In the genomic region with DNA sequence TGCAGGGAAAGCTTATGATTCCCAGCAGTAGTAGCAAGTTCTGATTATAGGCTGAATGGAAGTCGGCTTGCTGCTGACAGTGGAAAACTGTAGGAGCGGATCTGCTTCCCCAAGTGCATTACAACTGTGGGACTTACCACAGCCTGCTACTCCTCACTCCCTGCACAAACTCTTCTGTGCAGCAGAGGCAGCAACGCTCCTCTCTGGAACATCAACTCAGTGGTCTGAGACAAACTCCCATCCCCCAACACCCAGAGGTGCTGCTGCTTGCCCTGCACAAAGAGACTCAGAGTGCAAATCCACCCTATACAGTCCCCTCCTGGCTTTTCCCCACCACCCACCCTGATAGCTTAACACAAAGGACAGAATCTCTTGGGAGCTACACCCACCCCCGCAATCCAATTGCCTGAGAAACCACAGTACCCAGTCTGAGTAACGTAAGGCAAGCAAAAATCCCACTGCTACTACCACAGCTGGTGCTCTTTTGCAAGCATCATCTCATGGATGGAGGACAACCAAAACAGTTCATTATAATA, we compare ENCODE assay signal across 22 cellular contexts.
DNase-seq lines count a peak whose midpoint lies in the region; ATAC-seq and TF ChIP-seq lines count a peak whose summit lies in the region.
"Had no signal": no experiment of that assay in that cellular context is flagged by ENCODE, and none has a peak within 500 bp of the region (broad histone marks: within the 10 kb centered on the region; RNA-seq: fewer than 3 reads in every experiment).

No MANE protein-coding gene starts in this region.

- no CpG with 5 or more reads among the region's 5 CpGs for WGBS in iPS DF 6.9 (ENCODE audit: insufficient coverage, insufficient read length)
- WGBS in esophagus muscularis mucosa = 75% methylated on average over 4 of the region's 5 CpGs

- ATAC-seq in WTC11 (peak; percentile 82), GM18861 (IDR thresholded peaks at IDR 0.05; ENCODE audit: unreplicated experiment) (no peak)
- ATAC-seq: HepG2, K562 had no signal

- no peak overlapping the region for H3K27ac ChIP-seq in iPS DF 6.9 (ENCODE audit: low read length)
- no peak overlapping the region for H3K27ac ChIP-seq in esophagus muscularis mucosa (replicated peaks in 1 of 4)
- H3K27ac ChIP-seq: 22Rv1, PC-9 had no signal

- H3K27ac Mint-ChIP-seq in WTC11 = no peak overlapping the region
- H3K27ac Mint-ChIP-seq: CD4-positive, CD25-positive, alpha-beta regulatory T cell had no signal

- H3K4me1 ChIP-seq in iPS DF 6.9 (ENCODE audit: control insufficient read depth, insufficient read depth, low read length) (peaks cover 3% of the 10 kb centered on the region; the same call in 1 of the 2 replicates), esophagus muscularis mucosa (no peaks in the 10 kb centered on the region)
- H3K4me1 ChIP-seq: BE2C had no signal

- no peaks in the 10 kb centered on the region for H3K36me3 Mint-ChIP-seq in WTC11
- H3K36me3 Mint-ChIP-seq: CD4-positive, CD25-positive, alpha-beta regulatory T cell had no signal

- H3K4me3 ChIP-seq in iPS DF 6.9 (ENCODE audit: low read length) (no peak overlapping the region), esophagus muscularis mucosa (no peak overlapping the region)
- H3K4me3 ChIP-seq: K562, PC-9 had no signal

- TF ChIP-seq CTCF in WTC11 (IDR thresholded peaks at IDR 0.05) = no peak
- no peak for TF ChIP-seq CTCF in esophagus muscularis mucosa (IDR thresholded peaks at IDR 0.05)

- no peak overlapping the region for H3K4me3 Mint-ChIP-seq in WTC11
- H3K4me3 Mint-ChIP-seq: CD4-positive, CD25-positive, alpha-beta regulatory T cell had no signal

- CTCF ChIA-PET in WTC11 (lab: Charles Lee) = no interaction called here

- H3K9me3 Mint-ChIP-seq in WTC11 = peaks cover 11% of the 10 kb centered on the region; the same call in 1 of the 2 replicates

- no peaks in the 10 kb centered on the region for H3K27me3 Mint-ChIP-seq in WTC11 (ENCODE audit: low read depth)
- H3K27me3 Mint-ChIP-seq: CD4-positive, CD25-positive, alpha-beta regulatory T cell had no signal

- DNase-seq in NCI-H2107 treated with DMSO at 0.1 percent for 48 hours (lab: John Stamatoyannopoulos, UW; ENCODE audit: unreplicated experiment) (peak; percentile 47), NCI-H2107 (lab: John Stamatoyannopoulos, UW) (no peak), WTC11 (ENCODE audit: low spot score) (peak; percentile 13), iPS DF 6.9 (ENCODE audit: low read depth, low spot score) (peak; percentile 0), esophagus muscularis mucosa (ENCODE audit: extremely low spot score) (no peak), NCI-H446 treated with DMSO at 0.1 percent for 48 hours (lab: John Stamatoyannopoulos, UW) (no peak)
- DNase-seq in activated CD8-positive, alpha-beta memory T cell treated with anti-CD3 and anti-CD28 coated beads, Interleukin-2, amount 50 U/mL, for 48 hours = no peak
- DNase-seq: BE2C; CD4-positive, CD25-positive, alpha-beta regulatory T cell; GOT3; NCI-H1092 treated with DMSO at 0.1 percent for 48 hours; NCI-H1436; NCI-H187; NCI-H446; NCI-H526 treated with DMSO at 0.1 percent for 48 hours; PC-9; Right ventricle myocardium superior; RPMI8226 had no signal

- no peaks in the 10 kb centered on the region for H3K9me3 ChIP-seq in iPS DF 6.9 (ENCODE audit: control insufficient read depth, insufficient read depth, low read length)
- H3K9me3 ChIP-seq in esophagus muscularis mucosa = peaks cover 0 to 7% (median 3%) of the 10 kb centered on the region in 4 donors
- H3K9me3 ChIP-seq: BE2C had no signal

- H3K27me3 ChIP-seq in iPS DF 6.9 (ENCODE audit: control insufficient read depth, insufficient read depth, low read length) = no peaks in the 10 kb centered on the region
- H3K27me3 ChIP-seq in esophagus muscularis mucosa = no peaks in the 10 kb centered on the region
- H3K27me3 ChIP-seq: BE2C had no signal

- H3K36me3 ChIP-seq in iPS DF 6.9 (ENCODE audit: control insufficient read depth, insufficient read depth, low read length) (no peaks in the 10 kb centered on the region), esophagus muscularis mucosa (no peaks in the 10 kb centered on the region)
- H3K36me3 ChIP-seq: BE2C had no signal

- TF ChIP-seq POLR2A in esophagus muscularis mucosa (IDR thresholded peaks at IDR 0.05; ENCODE audit: low read depth) = no peak

- intact Hi-C loops in esophagus muscularis mucosa (cut with DNase I) = loop anchor here (10.0 kb wide), 1 partner anchor 190 kb away; no protein-coding TSS in a partner anchor

- TF ChIP-seq EP300 in esophagus muscularis mucosa (IDR thresholded peaks at IDR 0.05) = no peak

- POLR2A ChIA-PET in WTC11 (lab: Charles Lee) = no interaction called here

- H3K4me1 Mint-ChIP-seq in WTC11 = peaks cover 3% of the 10 kb centered on the region; the same call in 1 of the 2 replicates
- H3K4me1 Mint-ChIP-seq: CD4-positive, CD25-positive, alpha-beta regulatory T cell had no signal

TF ChIP-seq in WTC11, 78 proteins besides CTCF, POLR2A, EP300 and RAD21 (continues in another document):
- TF ChIP-seq, protein P1, sequence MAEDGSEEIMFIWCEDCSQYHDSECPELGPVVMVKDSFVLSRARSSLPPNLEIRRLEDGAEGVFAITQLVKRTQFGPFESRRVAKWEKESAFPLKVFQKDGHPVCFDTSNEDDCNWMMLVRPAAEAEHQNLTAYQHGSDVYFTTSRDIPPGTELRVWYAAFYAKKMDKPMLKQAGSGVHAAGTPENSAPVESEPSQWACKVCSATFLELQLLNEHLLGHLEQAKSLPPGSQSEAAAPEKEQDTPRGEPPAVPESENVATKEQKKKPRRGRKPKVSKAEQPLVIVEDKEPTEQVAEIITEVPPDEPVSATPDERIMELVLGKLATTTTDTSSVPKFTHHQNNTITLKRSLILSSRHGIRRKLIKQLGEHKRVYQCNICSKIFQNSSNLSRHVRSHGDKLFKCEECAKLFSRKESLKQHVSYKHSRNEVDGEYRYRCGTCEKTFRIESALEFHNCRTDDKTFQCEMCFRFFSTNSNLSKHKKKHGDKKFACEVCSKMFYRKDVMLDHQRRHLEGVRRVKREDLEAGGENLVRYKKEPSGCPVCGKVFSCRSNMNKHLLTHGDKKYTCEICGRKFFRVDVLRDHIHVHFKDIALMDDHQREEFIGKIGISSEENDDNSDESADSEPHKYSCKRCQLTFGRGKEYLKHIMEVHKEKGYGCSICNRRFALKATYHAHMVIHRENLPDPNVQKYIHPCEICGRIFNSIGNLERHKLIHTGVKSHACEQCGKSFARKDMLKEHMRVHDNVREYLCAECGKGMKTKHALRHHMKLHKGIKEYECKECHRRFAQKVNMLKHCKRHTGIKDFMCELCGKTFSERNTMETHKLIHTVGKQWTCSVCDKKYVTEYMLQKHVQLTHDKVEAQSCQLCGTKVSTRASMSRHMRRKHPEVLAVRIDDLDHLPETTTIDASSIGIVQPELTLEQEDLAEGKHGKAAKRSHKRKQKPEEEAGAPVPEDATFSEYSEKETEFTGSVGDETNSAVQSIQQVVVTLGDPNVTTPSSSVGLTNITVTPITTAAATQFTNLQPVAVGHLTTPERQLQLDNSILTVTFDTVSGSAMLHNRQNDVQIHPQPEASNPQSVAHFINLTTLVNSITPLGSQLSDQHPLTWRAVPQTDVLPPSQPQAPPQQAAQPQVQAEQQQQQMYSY (CRISPR knock-in tag; IDR thresholded peaks at IDR 0.05) = no peak
- TF ChIP-seq, protein P2, sequence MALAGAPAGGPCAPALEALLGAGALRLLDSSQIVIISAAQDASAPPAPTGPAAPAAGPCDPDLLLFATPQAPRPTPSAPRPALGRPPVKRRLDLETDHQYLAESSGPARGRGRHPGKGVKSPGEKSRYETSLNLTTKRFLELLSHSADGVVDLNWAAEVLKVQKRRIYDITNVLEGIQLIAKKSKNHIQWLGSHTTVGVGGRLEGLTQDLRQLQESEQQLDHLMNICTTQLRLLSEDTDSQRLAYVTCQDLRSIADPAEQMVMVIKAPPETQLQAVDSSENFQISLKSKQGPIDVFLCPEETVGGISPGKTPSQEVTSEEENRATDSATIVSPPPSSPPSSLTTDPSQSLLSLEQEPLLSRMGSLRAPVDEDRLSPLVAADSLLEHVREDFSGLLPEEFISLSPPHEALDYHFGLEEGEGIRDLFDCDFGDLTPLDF (CRISPR knock-in tag; IDR thresholded peaks at IDR 0.05) = no peak
- TF ChIP-seq, protein P3, sequence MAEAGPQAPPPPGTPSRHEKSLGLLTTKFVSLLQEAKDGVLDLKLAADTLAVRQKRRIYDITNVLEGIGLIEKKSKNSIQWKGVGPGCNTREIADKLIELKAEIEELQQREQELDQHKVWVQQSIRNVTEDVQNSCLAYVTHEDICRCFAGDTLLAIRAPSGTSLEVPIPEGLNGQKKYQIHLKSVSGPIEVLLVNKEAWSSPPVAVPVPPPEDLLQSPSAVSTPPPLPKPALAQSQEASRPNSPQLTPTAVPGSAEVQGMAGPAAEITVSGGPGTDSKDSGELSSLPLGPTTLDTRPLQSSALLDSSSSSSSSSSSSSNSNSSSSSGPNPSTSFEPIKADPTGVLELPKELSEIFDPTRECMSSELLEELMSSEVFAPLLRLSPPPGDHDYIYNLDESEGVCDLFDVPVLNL (CRISPR knock-in tag; IDR thresholded peaks at IDR 0.05; ENCODE audit: borderline replicate concordance, low read depth) = no peak
- TF ChIP-seq GABPB1 (CRISPR knock-in tag; IDR thresholded peaks at IDR 0.05) (no peak), HMGA2 (CRISPR knock-in tag; IDR thresholded peaks at IDR 0.05) (no peak)
- TF ChIP-seq, protein P4, sequence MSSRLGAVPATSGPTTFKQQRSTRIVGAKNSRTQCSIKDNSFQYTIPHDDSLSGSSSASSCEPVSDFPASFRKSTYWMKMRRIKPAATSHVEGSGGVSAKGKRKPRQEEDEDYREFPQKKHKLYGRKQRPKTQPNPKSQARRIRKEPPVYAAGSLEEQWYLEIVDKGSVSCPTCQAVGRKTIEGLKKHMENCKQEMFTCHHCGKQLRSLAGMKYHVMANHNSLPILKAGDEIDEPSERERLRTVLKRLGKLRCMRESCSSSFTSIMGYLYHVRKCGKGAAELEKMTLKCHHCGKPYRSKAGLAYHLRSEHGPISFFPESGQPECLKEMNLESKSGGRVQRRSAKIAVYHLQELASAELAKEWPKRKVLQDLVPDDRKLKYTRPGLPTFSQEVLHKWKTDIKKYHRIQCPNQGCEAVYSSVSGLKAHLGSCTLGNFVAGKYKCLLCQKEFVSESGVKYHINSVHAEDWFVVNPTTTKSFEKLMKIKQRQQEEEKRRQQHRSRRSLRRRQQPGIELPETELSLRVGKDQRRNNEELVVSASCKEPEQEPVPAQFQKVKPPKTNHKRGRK (CRISPR knock-in tag; IDR thresholded peaks at IDR 0.05; ENCODE audit: borderline replicate concordance) = no peak

Comparison
In these comparisons a context has a peak if more than half of its experiments do, and no peak if none do; other contexts are left out.
1. DNase-seq: peak in NCI-H2107 treated with DMSO at 0.1 percent for 48 hours (single experiment), WTC11 (single experiment) and iPS DF 6.9 (single experiment); none in NCI-H2107 (single experiment), esophagus muscularis mucosa (single experiment), NCI-H446 treated with DMSO at 0.1 percent for 48 hours (single experiment) and activated CD8-positive, alpha-beta memory T cell treated with anti-CD3 and anti-CD28 coated beads, Interleukin-2, amount 50 U/mL, for 48 hours (single experiment).